Comparison of ENCODE assay signal across 8 cellular contexts in genomic region chr20:50815162-50815989, GRCh38. TPM values are rescaled to one million over a fixed set of nuclear protein-coding genes. Genes with fewer than 3 reads are reported as not detected.
DNase-seq lines count a peak whose midpoint lies in the region; ATAC-seq lines count a peak whose summit lies in the region.

No MANE protein-coding gene starts in this region.

- H3K27ac Mint-ChIP-seq in activated naive CD4-positive, alpha-beta T cell treated with anti-CD3 and anti-CD28 coated beads, Interleukin-2, amount 50 U/mL, for 24 hours: peak overlapping the region; percentile 75

- peak overlapping the region; percentile 79 for H3K4me3 Mint-ChIP-seq in activated naive CD4-positive, alpha-beta T cell treated with anti-CD3 and anti-CD28 coated beads, Interleukin-2, amount 50 U/mL, for 24 hours

- ATAC-seq in HG03342 (IDR thresholded peaks at IDR 0.05; ENCODE audit: unreplicated experiment): peak; percentile 37
- no peak for ATAC-seq in GM19452 (IDR thresholded peaks at IDR 0.05; ENCODE audit: unreplicated experiment)
- no peak for ATAC-seq in HG02623 (IDR thresholded peaks at IDR 0.05; ENCODE audit: unreplicated experiment)

- peaks cover 12% of the 10 kb centered on the region for H3K36me3 Mint-ChIP-seq in activated naive CD4-positive, alpha-beta T cell treated with anti-CD3 and anti-CD28 coated beads, Interleukin-2, amount 50 U/mL, for 24 hours

- peaks cover 48% of the 10 kb centered on the region for H3K4me1 Mint-ChIP-seq in activated naive CD4-positive, alpha-beta T cell treated with anti-CD3 and anti-CD28 coated beads, Interleukin-2, amount 50 U/mL, for 24 hours

- no peaks in the 10 kb centered on the region for H3K27me3 Mint-ChIP-seq in activated naive CD4-positive, alpha-beta T cell treated with anti-CD3 and anti-CD28 coated beads, Interleukin-2, amount 50 U/mL, for 24 hours

- peak; percentile 68 for DNase-seq in activated CD8-positive, alpha-beta memory T cell treated with anti-CD3 and anti-CD28 coated beads for 24 hours
- DNase-seq in activated CD8-positive, alpha-beta memory T cell treated with anti-CD3 and anti-CD28 coated beads, Interleukin-2, amount 50 U/mL, for 48 hours: no peak
- DNase-seq in renal cortical epithelial cell (ENCODE audit: low read depth) (peak; percentile 80), cerebellar nuclear complex (lab: John Stamatoyannopoulos, UW) (no peak)

- H3K9me3 Mint-ChIP-seq in activated naive CD4-positive, alpha-beta T cell treated with anti-CD3 and anti-CD28 coated beads, Interleukin-2, amount 50 U/mL, for 24 hours: no peaks in the 10 kb centered on the region

RNA-seq across cellular contexts. Expression of gene BCAS4, which starts 20.5 kb away (rescaled TPM):
- 5.7 and 7.1 TPM in 2 replicates for total RNA-seq in renal cortical epithelial cell

Comparison
In these comparisons a context has a peak if more than half of its experiments do, and no peak if none do; other contexts are left out.
1. DNase-seq: peak in activated CD8-positive, alpha-beta memory T cell treated with anti-CD3 and anti-CD28 coated beads for 24 hours (single experiment) and renal cortical epithelial cell (single experiment); none in activated CD8-positive, alpha-beta memory T cell treated with anti-CD3 and anti-CD28 coated beads, Interleukin-2, amount 50 U/mL, for 48 hours (single experiment) and cerebellar nuclear complex (0 of 2).